16 cellular contexts compared by ENCODE assay signal in genomic region chr21:41458559-41458958, GRCh38. TPM values are rescaled to one million over a fixed set of nuclear protein-coding genes. Genes with fewer than 3 reads are reported as not detected.
DNase-seq lines count a peak whose midpoint lies in the region; ATAC-seq and TF ChIP-seq lines count a peak whose summit lies in the region.
"Had no signal": no experiment of that assay in that cellular context is flagged by ENCODE, and none has a peak within 500 bp of the region (broad histone marks: within the 10 kb centered on the region; RNA-seq: fewer than 3 reads in every experiment).

No MANE protein-coding gene starts in this region.

- H2BK5ac ChIP-seq in neuronal stem cell (ENCODE audit: low read length) = no peak overlapping the region

- no peak overlapping the region for H2BK120ac ChIP-seq in neuronal stem cell (ENCODE audit: low read depth, low read length)

- no peak for DNase-seq in stimulated activated naive CD8-positive, alpha-beta T cell treated with anti-CD3 and anti-CD28 coated beads, Interleukin-15, amount 100 ng/mL, for 72 hours
- no peak for DNase-seq in stimulated activated naive CD8-positive, alpha-beta T cell treated with anti-CD3 and anti-CD28 coated beads, Interleukin-15, Interleukin-2, amounts not matched to agents 100 U/mL and 50 U/mL, for 24 hours
- DNase-seq in PC-3 (no peak), neuronal stem cell (ENCODE audit: low spot score) (no peak), G401 (ENCODE audit: low spot score) (no peak), left lobe of liver (ENCODE audit: low spot score) (no peak)
- no peak for DNase-seq in activated CD8-positive, alpha-beta memory T cell treated with anti-CD3 and anti-CD28 coated beads for 24 hours
- DNase-seq: BE2C; CD4-positive, alpha-beta memory T cell; KG1 had no signal

- no peak for TF ChIP-seq CTCF in PC-3 (conservative IDR thresholded peaks at IDR 0.05; ENCODE audit: low read depth, low read length)

- H3K4me3 ChIP-seq in PC-3 (ENCODE audit: low read length) (no peak overlapping the region), neuronal stem cell (ENCODE audit: low read length in 2 of 2) (no peak overlapping the region)
- H3K4me3 ChIP-seq: A549, GM23248 had no signal

- H4K20me1 ChIP-seq in PC-3 (ENCODE audit: low read length) = no peaks in the 10 kb centered on the region

- no peak overlapping the region for H4K8ac ChIP-seq in neuronal stem cell (ENCODE audit: low read depth, low read length)

- no peaks in the 10 kb centered on the region for H3K4me1 Mint-ChIP-seq in stimulated activated naive CD8-positive, alpha-beta T cell treated with anti-CD3 and anti-CD28 coated beads, Interleukin-15, amount 100 ng/mL, for 72 hours

- H3F3A ChIP-seq in PC-3 (ENCODE audit: low read length, unreplicated experiment) = no peaks in the 10 kb centered on the region

- H3K9ac ChIP-seq in PC-3 (ENCODE audit: low read length) (no peak overlapping the region), neuronal stem cell (ENCODE audit: low read depth, low read length, poor library complexity) (no peak overlapping the region)
- H3K9ac ChIP-seq: GM23248 had no signal

- peak overlapping the region; percentile 12 for H2AK5ac ChIP-seq in neuronal stem cell (ENCODE audit: low read depth, low read length)

- no peak for ATAC-seq in stimulated activated naive CD8-positive, alpha-beta T cell treated with anti-CD3 and anti-CD28 coated beads, Interleukin-15, amount 100 ng/mL, for 72 hours
- no peak for ATAC-seq in stimulated activated naive CD8-positive, alpha-beta T cell treated with anti-CD3 and anti-CD28 coated beads, Interleukin-15, Interleukin-2, amounts not matched to agents 100 U/mL and 50 U/mL, for 24 hours
- ATAC-seq in PC-3 = no peak
- no peak for ATAC-seq in left lobe of liver
- ATAC-seq: A549, HCT116 had no signal

- in situ Hi-C loops in G401 (cut with HindIII; ENCODE audit: low sequenced_read_pairs) = no loop called here

- H3K27ac ChIP-seq in PC-3 (ENCODE audit: low read length) (no peak overlapping the region), neuronal stem cell (replicated peaks; ENCODE audit: low read length) (no peak overlapping the region)
- H3K27ac ChIP-seq: A549, C4-2B, GM23248 had no signal

- CTCF ChIA-PET in PC-3 (lab: Charles Lee) = no interaction called here

- no CpG with 5 or more reads among the region's 22 CpGs for WGBS in neuronal stem cell (ENCODE audit: extremely low coverage in 2 of 2, insufficient read length in 2 of 2, insufficient replicate concordance in 1 of 2), 2 donors

- H4K91ac ChIP-seq in neuronal stem cell (ENCODE audit: low read depth, low read length, poor library complexity) = no peak overlapping the region

- H3K27ac Mint-ChIP-seq in stimulated activated naive CD8-positive, alpha-beta T cell treated with anti-CD3 and anti-CD28 coated beads, Interleukin-15, amount 100 ng/mL, for 72 hours = peak overlapping the region; percentile 9 to 63

- H3K9me2 ChIP-seq in PC-3 (replicated peaks; ENCODE audit: low read length) = no peaks in the 10 kb centered on the region

- no peak overlapping the region for H3K4me3 Mint-ChIP-seq in stimulated activated naive CD8-positive, alpha-beta T cell treated with anti-CD3 and anti-CD28 coated beads, Interleukin-15, amount 100 ng/mL, for 72 hours
- H3K4me3 Mint-ChIP-seq: CD4-positive, alpha-beta memory T cell had no signal

- no peaks in the 10 kb centered on the region for H3K27me3 ChIP-seq in PC-3 (ENCODE audit: low read length)
- no peaks in the 10 kb centered on the region for H3K27me3 ChIP-seq in neuronal stem cell (ENCODE audit: control insufficient read depth in 3 of 3, insufficient read depth in 3 of 3, low read depth in 1 of 3, low read length in 3 of 3)
- H3K27me3 ChIP-seq: BE2C had no signal

- H2BK12ac ChIP-seq in neuronal stem cell (ENCODE audit: low read length) = no peak overlapping the region

- BruUV-seq in PC-3 (replicated peaks; lab: Mats Ljungman, UMichigan) = TSS peak; percentile 23

- H3K4me2 ChIP-seq in PC-3 (ENCODE audit: low read length) (no peak overlapping the region), neuronal stem cell (ENCODE audit: insufficient read depth, low read length, poor library complexity, severe bottlenecking) (no peak overlapping the region)
- H3K4me2 ChIP-seq: A549 had no signal

- intact Hi-C loops in PC-3 (cut with micrococcal nuclease) = loop anchor here (10.0 kb wide), 1 partner anchor 94 kb away; the partner anchor contains the start of gene MX2

- no peak overlapping the region for H3K4ac ChIP-seq in neuronal stem cell (ENCODE audit: low read length)

- H2BK15ac ChIP-seq in neuronal stem cell (ENCODE audit: low read length) = no peak overlapping the region

- no peaks in the 10 kb centered on the region for H3K27me3 Mint-ChIP-seq in stimulated activated naive CD8-positive, alpha-beta T cell treated with anti-CD3 and anti-CD28 coated beads, Interleukin-15, amount 100 ng/mL, for 72 hours
- H3K27me3 Mint-ChIP-seq: CD4-positive, alpha-beta memory T cell had no signal

- H3K9me3 ChIP-seq in PC-3 (ENCODE audit: low read length) (no peaks in the 10 kb centered on the region), neuronal stem cell (replicated peaks in 1 of 2; ENCODE audit: control insufficient read depth in 2 of 2, insufficient read depth in 1 of 2, low read depth in 1 of 2, low read length in 2 of 2) (no peaks in the 10 kb centered on the region)
- H3K9me3 ChIP-seq: A549, BE2C had no signal

- H3K23ac ChIP-seq in neuronal stem cell (ENCODE audit: low read depth, low read length, poor library complexity) = no peak overlapping the region

- H3K4me1 ChIP-seq in PC-3 (ENCODE audit: insufficient read depth, low read length) (0 out of 2 replicates have a peak, but pooled peaks cover 4% of the 10 kb centered on the region), neuronal stem cell (ENCODE audit: control insufficient read depth in 2 of 2, insufficient read depth in 1 of 2, low read depth in 1 of 2, low read length in 2 of 2) (peaks cover 0 to 3% of the 10 kb centered on the region in 2 donors)
- H3K4me1 ChIP-seq: A549, BE2C had no signal

- peaks cover 0 to under 1% of the 10 kb centered on the region in 2 donors for H3K9me3 Mint-ChIP-seq in stimulated activated naive CD8-positive, alpha-beta T cell treated with anti-CD3 and anti-CD28 coated beads, Interleukin-15, amount 100 ng/mL, for 72 hours

- POLR2A ChIA-PET in PC-3 (lab: Charles Lee; ENCODE audit: unreplicated experiment) = no interaction called here

- H3K36me3 ChIP-seq in PC-3 (ENCODE audit: low read depth, low read length) (no peaks in the 10 kb centered on the region), neuronal stem cell (replicated peaks in 1 of 2; ENCODE audit: control insufficient read depth in 2 of 2, insufficient read depth in 2 of 2, low read length in 2 of 2) (no peaks in the 10 kb centered on the region)
- H3K36me3 ChIP-seq: BE2C had no signal

- H3K79me2 ChIP-seq in PC-3 (ENCODE audit: low read length) = no peaks in the 10 kb centered on the region

- H3K18ac ChIP-seq in neuronal stem cell (ENCODE audit: low read length) = no peak overlapping the region

- H3K79me1 ChIP-seq in neuronal stem cell (ENCODE audit: low read depth, low read length) = no peaks in the 10 kb centered on the region

- H2AFZ ChIP-seq in PC-3 (ENCODE audit: low read length) = no peak overlapping the region
- H2AFZ ChIP-seq in neuronal stem cell (ENCODE audit: low read length) = no peak overlapping the region
- H2AFZ ChIP-seq: GM23248 had no signal

- H3K14ac ChIP-seq in neuronal stem cell (ENCODE audit: low read length) = no peak overlapping the region

RNA-seq across cellular contexts. Expression of gene MX1, which starts 32.5 kb away (rescaled TPM):
- 12.6 and 22.0 TPM in 2 replicates for total RNA-seq in PC-3 (2014; rRNA removed)
- 0.91 TPM for polyA plus RNA-seq in neuronal stem cell (2013, experiment 1 of 2)
- polyA plus RNA-seq in neuronal stem cell (2013, experiment 2 of 2) = 0.75 TPM
- not detected in 2 replicates for total RNA-seq in G401 (2014; rRNA removed; shearing (Covaris generic))
- total RNA-seq in left lobe of liver = 8.5 TPM

RNA-seq across cellular contexts. Expression of gene TMPRSS2, which starts 49.4 kb away (rescaled TPM):
- total RNA-seq in PC-3 (2014; rRNA removed) (9.3 and 15.8 TPM in 2 replicates), left lobe of liver (21.5 TPM)
- 0.07 TPM for polyA plus RNA-seq in neuronal stem cell (2013, experiment 1 of 2)
- polyA plus RNA-seq in neuronal stem cell (2013, experiment 2 of 2) = 0.07 TPM
- total RNA-seq in G401 (2014; rRNA removed; shearing (Covaris generic)) = not detected in 2 replicates
- total RNA-seq: CD4-positive, alpha-beta memory T cell; GM23248; IMR-90 had no signal
- polyA plus RNA-seq: A549; AG04450; CD4-positive, alpha-beta memory T cell; GM23248; IMR-90 had no signal

Comparison
In these comparisons a context has a peak if more than half of its experiments do, and no peak if none do; other contexts are left out.
1. RNA of gene TMPRSS2, which starts 49.4 kb away (total RNA-seq): 21.5 TPM in left lobe of liver (single experiment) and 9.3 to 15.8 TPM in PC-3; not detected in G401; every median in the first group is over 10 times any median in the second.